Comparison of ENCODE assay signal across 1 cellular context in the genomic region with DNA sequence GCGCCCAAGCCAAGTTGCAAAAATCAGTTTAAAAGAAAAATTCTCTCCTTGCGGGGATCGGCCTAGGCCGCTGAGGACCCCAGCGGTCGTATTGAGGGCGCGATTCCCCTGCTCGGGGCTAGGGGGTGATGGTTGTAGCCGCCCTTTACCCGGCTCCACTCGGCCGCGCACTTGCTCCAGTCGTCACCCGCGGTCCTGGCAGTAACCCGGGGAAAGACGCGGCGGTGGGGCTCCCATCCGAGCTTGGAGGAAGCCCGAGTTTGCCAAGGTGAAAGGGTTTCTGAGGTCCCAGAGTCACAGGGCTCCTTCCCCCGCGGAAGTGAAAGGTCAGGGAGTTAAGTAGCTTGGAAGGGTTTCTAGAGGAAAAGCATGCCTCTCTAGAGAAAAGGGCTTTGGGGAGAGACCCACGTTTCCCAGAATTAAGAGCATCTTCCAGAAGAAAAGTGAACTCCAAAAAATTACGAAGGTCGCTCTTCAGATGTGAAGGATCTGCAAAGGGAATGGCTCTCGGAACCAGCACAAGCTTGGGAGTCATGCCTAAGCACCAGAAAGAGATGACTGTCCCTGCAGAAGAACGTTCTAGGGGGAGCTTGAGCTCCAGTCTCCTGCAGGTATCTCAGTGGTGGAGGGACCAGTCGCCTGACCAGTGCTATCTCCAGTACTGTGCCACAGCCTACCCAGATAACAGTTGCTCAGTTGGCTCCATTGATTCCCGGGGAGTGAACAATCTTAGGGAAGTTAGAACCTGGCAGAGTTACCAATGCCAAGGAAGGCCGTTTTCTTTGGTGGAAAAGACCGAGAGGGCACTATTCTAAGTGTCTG.
TF ChIP-seq lines count a peak whose summit lies in the region.

No MANE protein-coding gene starts in this region.

TF ChIP-seq in SK-N-SH treated with all-trans-retinoic acid at 6 μM for 48 hours, 23 proteins besides CTCF, POLR2A, EP300 and RAD21 (continued from another document):
- TF ChIP-seq, protein P1, sequence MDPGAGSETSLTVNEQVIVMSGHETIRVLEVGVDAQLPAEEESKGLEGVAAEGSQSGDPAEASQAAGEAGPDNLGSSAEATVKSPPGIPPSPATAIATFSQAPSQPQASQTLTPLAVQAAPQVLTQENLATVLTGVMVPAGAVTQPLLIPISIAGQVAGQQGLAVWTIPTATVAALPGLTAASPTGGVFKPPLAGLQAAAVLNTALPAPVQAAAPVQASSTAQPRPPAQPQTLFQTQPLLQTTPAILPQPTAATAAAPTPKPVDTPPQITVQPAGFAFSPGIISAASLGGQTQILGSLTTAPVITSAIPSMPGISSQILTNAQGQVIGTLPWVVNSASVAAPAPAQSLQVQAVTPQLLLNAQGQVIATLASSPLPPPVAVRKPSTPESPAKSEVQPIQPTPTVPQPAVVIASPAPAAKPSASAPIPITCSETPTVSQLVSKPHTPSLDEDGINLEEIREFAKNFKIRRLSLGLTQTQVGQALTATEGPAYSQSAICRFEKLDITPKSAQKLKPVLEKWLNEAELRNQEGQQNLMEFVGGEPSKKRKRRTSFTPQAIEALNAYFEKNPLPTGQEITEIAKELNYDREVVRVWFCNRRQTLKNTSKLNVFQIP (CRISPR knock-in tag; IDR thresholded peaks at IDR 0.05; ENCODE audit: borderline replicate concordance, low read depth): no peak
